Comparison of ENCODE assay signal across 10 cellular contexts in genomic region chr4:19631814-19632213, GRCh38.
"Had no signal": no experiment of that assay in that cellular context is flagged by ENCODE, and none has a peak within 500 bp of the region (broad histone marks: within the 10 kb centered on the region; RNA-seq: fewer than 3 reads in every experiment).

No MANE protein-coding gene starts in this region.

- H3K27ac ChIP-seq: HL-60, KMS-11 had no signal

- H3K4me3 ChIP-seq: GM23338 had no signal

- DNase-seq: H9, HCEC 1CT, HFFc6, KBM-7 had no signal

- FAIRE-seq: H1, H54, HepG2 had no signal

- ATAC-seq: GM23338, HepG2 had no signal
